ENCODE assay signal across 8 cellular contexts in genomic region chr16:85309656-85310587, GRCh38.
DNase-seq lines count a peak whose midpoint lies in the region; ATAC-seq and TF ChIP-seq lines count a peak whose summit lies in the region.

No MANE protein-coding gene starts in this region.

- DNase-seq in Right ventricle myocardium inferior (ENCODE audit: missing footprints) (peak; percentile 81), cardiac septum (ENCODE audit: low spot score) (no peak), UCSD-AML1 (lab: John Stamatoyannopoulos, UW; ENCODE audit: unreplicated experiment) (peak; percentile 74), hypothalamus (lab: John Stamatoyannopoulos, UW) (peak; percentile 40 to 98 (median 87)), suprapubic skin (ENCODE audit: low spot score in 2 of 2) (no peak), HCEC 1CT (no peak)

- intact Hi-C loops in Right ventricle myocardium inferior (cut with DNase I) (loop anchor here (5.0 kb wide), 1 partner anchor 302 kb away; the partner anchor contains the start of gene GSE1), cardiac septum (cut with DNase I) (no loop called here)

- 69% methylated on average over 18 of the region's 37 CpGs for WGBS in suprapubic skin

- no peak for TF ChIP-seq EP300 in suprapubic skin (IDR thresholded peaks at IDR 0.05)

- H3K27ac ChIP-seq in suprapubic skin, result peak overlapping the region; percentile 49

- no peak overlapping the region for H3K4me3 ChIP-seq in suprapubic skin

- ATAC-seq in Right ventricle myocardium inferior, result peak; percentile 58
- no peak for ATAC-seq in HG03439 (IDR thresholded peaks at IDR 0.05; ENCODE audit: unreplicated experiment)
- ATAC-seq in HG03159 (IDR thresholded peaks at IDR 0.05; ENCODE audit: unreplicated experiment), result no peak

- H3K27me3 ChIP-seq in suprapubic skin, result no peaks in the 10 kb centered on the region

- H3K9me3 ChIP-seq in suprapubic skin, result no peaks in the 10 kb centered on the region

- no peak for TF ChIP-seq POLR2A in suprapubic skin (IDR thresholded peaks at IDR 0.05)

- TF ChIP-seq CTCF in suprapubic skin (IDR thresholded peaks at IDR 0.05), result no peak

- peaks cover 81% of the 10 kb centered on the region for H3K4me1 ChIP-seq in suprapubic skin

- no peaks in the 10 kb centered on the region for H3K36me3 ChIP-seq in suprapubic skin

Comparison
In these comparisons a context has a peak if more than half of its experiments do, and no peak if none do; other contexts are left out.
1. DNase-seq: peak in Right ventricle myocardium inferior (single experiment), UCSD-AML1 (single experiment) and hypothalamus (51 of 51); none in cardiac septum (single experiment), suprapubic skin (0 of 2) and HCEC 1CT (single experiment).